8 cellular contexts compared by ENCODE assay signal in genomic region chr1:42817440-42817767, GRCh38. TPM values are rescaled to one million over a fixed set of nuclear protein-coding genes. Genes with fewer than 3 reads are reported as not detected.
DNase-seq lines count a peak whose midpoint lies in the region; ATAC-seq, FAIRE-seq and TF ChIP-seq lines count a peak whose summit lies in the region.

No MANE protein-coding gene starts in this region.

- peak overlapping the region; percentile 44 for H3K27ac Mint-ChIP-seq in activated T-cell treated with anti-CD3 and anti-CD28 coated beads, Interleukin-2, amount 50 U/mL, for 72 hours
- no peak overlapping the region for H3K27ac Mint-ChIP-seq in activated naive CD8-positive, alpha-beta T cell

- intact Hi-C loops in HepG2 (cut with micrococcal nuclease; ENCODE audit: unreplicated experiment), result loop anchor here (5.0 kb wide), 1 partner anchor 50 kb away; the partner anchor contains the start of genes C1orf50 and P3H1
- intact Hi-C loops in tibial artery (cut with DNase I; ENCODE audit: low total_unique reads), result loop anchor here (2.0 to 5.0 kb wide), 2 partner anchors 50 to 135 kb away; partner anchors contain the start of genes C1orf50, P3H1 and YBX1

- TF ChIP-seq EP300 in HepG2 (IDR thresholded peaks at IDR 0.05; ENCODE audit: low read depth in 2 of 2, low read length in 2 of 2), result no peak
- TF ChIP-seq EP300 in HepG2 (CRISPR knock-in tag; IDR thresholded peaks at IDR 0.05; ENCODE audit: borderline replicate concordance), result no peak

- H3K27ac ChIP-seq in HepG2 (ENCODE audit: extremely low read length, insufficient read depth, low read length) (peak overlapping the region; percentile 100), tibial artery (peak overlapping the region; percentile 87 to 91)

- peak overlapping the region; percentile 73 for H3K4me2 ChIP-seq in HepG2 (ENCODE audit: low read depth, low read length)

- H3K9me3 Mint-ChIP-seq in activated T-cell treated with anti-CD3 and anti-CD28 coated beads, Interleukin-2, amount 50 U/mL, for 72 hours, result no peaks in the 10 kb centered on the region
- H3K9me3 Mint-ChIP-seq in activated naive CD8-positive, alpha-beta T cell (ENCODE audit: low read depth), result no peaks in the 10 kb centered on the region

- ATAC-seq in activated T-cell treated with anti-CD3 and anti-CD28 coated beads, Interleukin-2, amount 50 U/mL, for 72 hours (replicated peaks in 1 of 2), result no peak
- ATAC-seq in HepG2 (no peak; the same call in 2 of the 3 replicates), HG03521 (IDR thresholded peaks at IDR 0.05; ENCODE audit: unreplicated experiment) (no peak)

- peak overlapping the region; percentile 83 to 92 for H3K4me3 Mint-ChIP-seq in activated T-cell treated with anti-CD3 and anti-CD28 coated beads, Interleukin-2, amount 50 U/mL, for 72 hours
- peak overlapping the region; percentile 82 for H3K4me3 Mint-ChIP-seq in activated naive CD8-positive, alpha-beta T cell

- no peaks in the 10 kb centered on the region for H3K9me3 ChIP-seq in HepG2 (ENCODE audit: low read length)
- no peaks in the 10 kb centered on the region for H3K9me3 ChIP-seq in tibial artery

- H3K36me3 ChIP-seq in HepG2 (replicated peaks in 1 of 2; ENCODE audit: control insufficient read depth in 1 of 2, insufficient read depth in 2 of 2, low read length in 2 of 2) (peaks cover 0 to 1% of the 10 kb centered on the region in 2 experiments; a peak in 1 of 5 replicates), tibial artery (no peaks in the 10 kb centered on the region)

- H3K27me3 ChIP-seq in HepG2 (ENCODE audit: control insufficient read depth in 1 of 2, insufficient read depth in 2 of 2, low read length in 2 of 2) (no peaks in the 10 kb centered on the region; a peak in 1 of 5 replicates), tibial artery (no peaks in the 10 kb centered on the region)

- H3K36me3 Mint-ChIP-seq in activated T-cell treated with anti-CD3 and anti-CD28 coated beads, Interleukin-2, amount 50 U/mL, for 72 hours (ENCODE audit: insufficient read depth in 2 of 2), result peaks cover 1 to 2% of the 10 kb centered on the region in 2 donors
- peaks cover 6% of the 10 kb centered on the region for H3K36me3 Mint-ChIP-seq in activated naive CD8-positive, alpha-beta T cell

- DNase-seq in activated T-cell treated with anti-CD3 and anti-CD28 coated beads, Interleukin-2, amount 50 U/mL, for 72 hours, result no peak
- DNase-seq in activated T-cell treated with anti-CD3 and anti-CD28 coated beads for 4 hours (no peak), HepG2 (ENCODE audit: low spot score) (peak; percentile 6), tibial artery (no peak), COR-L47 (lab: John Stamatoyannopoulos, UW) (no peak)
- no peak for DNase-seq in stimulated activated CD4-positive, alpha-beta T cell treated with anti-CD3 and anti-CD28 coated beads, Interleukin-4, amount 100 ng/mL, for 1 hour

- BruUV-seq in HepG2 (replicated peaks; lab: Mats Ljungman, UMichigan), result no TSS peak

- CTCF ChIA-PET in HepG2 (lab: Yijun Ruan, JAX; ENCODE audit: low intra/inter-chr PET ratio, low total read pairs), result no interaction called here

- H3K4me1 Mint-ChIP-seq in activated T-cell treated with anti-CD3 and anti-CD28 coated beads, Interleukin-2, amount 50 U/mL, for 72 hours (ENCODE audit: low read depth), result peaks cover 23% of the 10 kb centered on the region
- H3K4me1 Mint-ChIP-seq in activated naive CD8-positive, alpha-beta T cell (ENCODE audit: low read depth), result peaks cover 28% of the 10 kb centered on the region

- FAIRE-seq in HepG2 (lab: Jason Lieb, UNC), result no peak

- peak overlapping the region; percentile 93 for H3K9ac ChIP-seq in HepG2 (ENCODE audit: insufficient read depth, low read depth, low read length)

- WGBS in HepG2 (ENCODE audit: low lambda C conversion rate), result 5% methylated on average over 11 of the region's 13 CpGs

- TF ChIP-seq POLR2A in HepG2 (IDR thresholded peaks at IDR 0.05; ENCODE audit: insufficient read depth in 1 of 2, low read depth in 2 of 2, low read length in 2 of 2), result no peak

- H2AFZ ChIP-seq in HepG2 (ENCODE audit: low read length), result peak overlapping the region; percentile 94

- H3K4me1 ChIP-seq in HepG2 (ENCODE audit: insufficient read depth, low read length) (peaks cover 38% of the 10 kb centered on the region), tibial artery (peaks cover 0 to 23% (median 13%) of the 10 kb centered on the region in 4 donors)

- TF ChIP-seq CTCF in HepG2 (CRISPR knock-in tag; IDR thresholded peaks at IDR 0.05) (no peak), tibial artery (IDR thresholded peaks at IDR 0.05) (no peak)

- TF ChIP-seq RAD21 in HepG2 (CRISPR knock-in tag; IDR thresholded peaks at IDR 0.05), result no peak

- no peaks in the 10 kb centered on the region for H4K20me1 ChIP-seq in HepG2 (ENCODE audit: insufficient read depth, low read length)

- H3K79me2 ChIP-seq in HepG2 (ENCODE audit: insufficient read depth, low read length), result peaks cover 7% of the 10 kb centered on the region

- H3K4me3 ChIP-seq in HepG2 (replicated peaks in 1 of 3; ENCODE audit: insufficient read depth in 1 of 3, low read depth in 2 of 3, low read length in 3 of 3) (peak overlapping the region; percentile 61 to 87 (median 84)), tibial artery (peak overlapping the region; percentile 62 to 66)

- in situ Hi-C loops in HepG2 (cut with HindIII; ENCODE audit: extremely low pct_ligation_motif_present, low pct_unique_long_range_greater_than_20kb), result no loop called here

- no peaks in the 10 kb centered on the region for H3K27me3 Mint-ChIP-seq in activated T-cell treated with anti-CD3 and anti-CD28 coated beads, Interleukin-2, amount 50 U/mL, for 72 hours (ENCODE audit: low read depth)
- no peaks in the 10 kb centered on the region for H3K27me3 Mint-ChIP-seq in activated naive CD8-positive, alpha-beta T cell

- POLR2A ChIA-PET in HepG2 (lab: Yijun Ruan, JAX), result interaction anchor here (0.7 to 3.1 kb wide), 3 partner anchors 9 to 51 kb away, joined by 3 to 37 read pairs (median 25); partner anchors contain the start of genes C1orf50, P3H1 and ZNF691

RNA-seq across cellular contexts. Expression of gene SVBP, which starts 0.2 kb away (rescaled TPM):
- total RNA-seq in activated T-cell treated with anti-CD3 and anti-CD28 coated beads, Interleukin-2, amount 50 U/mL, for 72 hours, result 10 to 100 TPM; 19.4 to 20.0 TPM
- 45.2 and 48.2 TPM in 2 replicates for total RNA-seq in HepG2 (2016; rRNA removed; fragmentation: Illumina TruSeq; extraction: Trizol)
- 182 and 196 TPM in 2 replicates for total RNA-seq in HepG2 (2016; cell fraction: cytosol; rRNA removed; fragmentation: Illumina TruSeq; extraction: Trizol; ENCODE audit: low read depth)
- total RNA-seq in HepG2 (2016; cell fraction: insoluble cytoplasmic fraction; rRNA removed; fragmentation: Illumina TruSeq; extraction: Trizol), result 45.7 and 49.4 TPM in 2 replicates
- total RNA-seq in HepG2 (2016; cell fraction: membrane; rRNA removed; fragmentation: Illumina TruSeq; extraction: Trizol), result 127 and 132 TPM in 2 replicates
- 14.9 and 18.9 TPM in 2 replicates for total RNA-seq in HepG2 (2016; cell fraction: nucleus; rRNA removed; fragmentation: Illumina TruSeq; extraction: Trizol)
- 22.5 and 28.8 TPM in 2 replicates for polyA plus RNA-seq in HepG2 (2011; rRNA removed)
- 13.4 and 24.1 TPM in 2 replicates for polyA plus RNA-seq in HepG2 (2011; cell fraction: cytosol; rRNA removed)
- polyA plus RNA-seq in HepG2 (2011; cell fraction: nucleus; rRNA removed), result 5.7 and 6.2 TPM in 2 replicates
- polyA plus RNA-seq in HepG2 (2012), result 34.3 and 43.7 TPM in 2 replicates
- polyA plus RNA-seq in HepG2 (2016; cell fraction: cytosol; fragmentation: Illumina TruSeq; extraction: Trizol; ENCODE audit: low read depth), result 234 and 253 TPM in 2 replicates
- polyA plus RNA-seq in HepG2 (2016; cell fraction: insoluble cytoplasmic fraction; fragmentation: Illumina TruSeq; extraction: Trizol; ENCODE audit: low read depth), result 43.8 and 48.4 TPM in 2 replicates
- 121 and 145 TPM in 2 replicates for polyA plus RNA-seq in HepG2 (2016; cell fraction: membrane; fragmentation: Illumina TruSeq; extraction: Trizol; ENCODE audit: low read depth)
- 27.4 and 30.9 TPM in 2 replicates for polyA plus RNA-seq in HepG2 (2016; cell fraction: nucleus; fragmentation: Illumina TruSeq; extraction: Trizol; ENCODE audit: insufficient read depth, low read depth)
- 1.9 and 2.1 TPM in 2 replicates for polyA minus RNA-seq in HepG2 (2011; rRNA and poly(A)+ RNA removed; ENCODE audit: low replicate concordance)
- 3.4 and 7.3 TPM in 2 replicates for polyA minus RNA-seq in HepG2 (2011; cell fraction: cytosol; rRNA and poly(A)+ RNA removed)
- polyA minus RNA-seq in HepG2 (2011; cell fraction: nucleus; rRNA and poly(A)+ RNA removed), result 10.8 and 11.4 TPM in 2 replicates

RNA-seq across cellular contexts. Expression of gene ERMAP, which starts 0.5 kb away (rescaled TPM):
- total RNA-seq in activated T-cell treated with anti-CD3 and anti-CD28 coated beads, Interleukin-2, amount 50 U/mL, for 72 hours, result 10 to 100 TPM in 1 of 2 donors, 1 to 10 TPM in 1; 8.4 to 10.0 TPM
- 2.6 and 4.4 TPM in 2 replicates for total RNA-seq in HepG2 (2016; rRNA removed; fragmentation: Illumina TruSeq; extraction: Trizol)
- total RNA-seq in HepG2 (2016; cell fraction: cytosol; rRNA removed; fragmentation: Illumina TruSeq; extraction: Trizol; ENCODE audit: low read depth), result 2.1 and 2.2 TPM in 2 replicates
- total RNA-seq in HepG2 (2016; cell fraction: insoluble cytoplasmic fraction; rRNA removed; fragmentation: Illumina TruSeq; extraction: Trizol), result 2.2 and 4.0 TPM in 2 replicates
- 2.5 and 3.6 TPM in 2 replicates for total RNA-seq in HepG2 (2016; cell fraction: membrane; rRNA removed; fragmentation: Illumina TruSeq; extraction: Trizol)
- 3.9 and 4.6 TPM in 2 replicates for total RNA-seq in HepG2 (2016; cell fraction: nucleus; rRNA removed; fragmentation: Illumina TruSeq; extraction: Trizol)
- 2.2 and 2.4 TPM in 2 replicates for polyA plus RNA-seq in HepG2 (2011; rRNA removed)
- 1.8 and 1.9 TPM in 2 replicates for polyA plus RNA-seq in HepG2 (2011; cell fraction: cytosol; rRNA removed)
- 3.2 and 4.1 TPM in 2 replicates for polyA plus RNA-seq in HepG2 (2011; cell fraction: nucleus; rRNA removed)
- 1.9 and 2.7 TPM in 2 replicates for polyA plus RNA-seq in HepG2 (2012)
- 1.0 and 1.5 TPM in 2 replicates for polyA plus RNA-seq in HepG2 (2016; cell fraction: cytosol; fragmentation: Illumina TruSeq; extraction: Trizol; ENCODE audit: low read depth)
- polyA plus RNA-seq in HepG2 (2016; cell fraction: insoluble cytoplasmic fraction; fragmentation: Illumina TruSeq; extraction: Trizol; ENCODE audit: low read depth), result 1.4 and 1.8 TPM in 2 replicates
- polyA plus RNA-seq in HepG2 (2016; cell fraction: membrane; fragmentation: Illumina TruSeq; extraction: Trizol; ENCODE audit: low read depth), result 2.2 TPM in 2 replicates
- 5.5 and 6.9 TPM in 2 replicates for polyA plus RNA-seq in HepG2 (2016; cell fraction: nucleus; fragmentation: Illumina TruSeq; extraction: Trizol; ENCODE audit: insufficient read depth, low read depth)
- polyA minus RNA-seq in HepG2 (2011; rRNA and poly(A)+ RNA removed; ENCODE audit: low replicate concordance), result 2.7 and 3.5 TPM in 2 replicates
- 1.4 and 2.6 TPM in 2 replicates for polyA minus RNA-seq in HepG2 (2011; cell fraction: cytosol; rRNA and poly(A)+ RNA removed)
- 8.1 and 9.9 TPM in 2 replicates for polyA minus RNA-seq in HepG2 (2011; cell fraction: nucleus; rRNA and poly(A)+ RNA removed)

RNA-seq across cellular contexts. Expression of gene ZNF691, which starts 29.0 kb away (rescaled TPM):
- 10 to 100 TPM in 1 of 2 donors, 1 to 10 TPM in 1; 9.8 to 11.1 TPM for total RNA-seq in activated T-cell treated with anti-CD3 and anti-CD28 coated beads, Interleukin-2, amount 50 U/mL, for 72 hours
- 7.8 and 8.2 TPM in 2 replicates for total RNA-seq in HepG2 (2016; rRNA removed; fragmentation: Illumina TruSeq; extraction: Trizol)
- total RNA-seq in HepG2 (2016; cell fraction: cytosol; rRNA removed; fragmentation: Illumina TruSeq; extraction: Trizol; ENCODE audit: low read depth), result 4.9 and 5.6 TPM in 2 replicates
- 7.7 and 8.3 TPM in 2 replicates for total RNA-seq in HepG2 (2016; cell fraction: insoluble cytoplasmic fraction; rRNA removed; fragmentation: Illumina TruSeq; extraction: Trizol)
- total RNA-seq in HepG2 (2016; cell fraction: membrane; rRNA removed; fragmentation: Illumina TruSeq; extraction: Trizol), result 8.0 and 8.4 TPM in 2 replicates
- total RNA-seq in HepG2 (2016; cell fraction: nucleus; rRNA removed; fragmentation: Illumina TruSeq; extraction: Trizol), result 5.0 and 5.6 TPM in 2 replicates
- polyA plus RNA-seq in HepG2 (2011; rRNA removed), result 6.0 and 7.6 TPM in 2 replicates
- polyA plus RNA-seq in HepG2 (2011; cell fraction: cytosol; rRNA removed), result 4.3 TPM in 2 replicates
- polyA plus RNA-seq in HepG2 (2011; cell fraction: nucleus; rRNA removed), result 15.5 and 19.3 TPM in 2 replicates
- polyA plus RNA-seq in HepG2 (2012), result 7.2 and 8.1 TPM in 2 replicates
- polyA plus RNA-seq in HepG2 (2016; cell fraction: cytosol; fragmentation: Illumina TruSeq; extraction: Trizol; ENCODE audit: low read depth), result 2.2 and 2.3 TPM in 2 replicates
- polyA plus RNA-seq in HepG2 (2016; cell fraction: insoluble cytoplasmic fraction; fragmentation: Illumina TruSeq; extraction: Trizol; ENCODE audit: low read depth), result 7.5 and 8.9 TPM in 2 replicates
- 3.7 and 4.1 TPM in 2 replicates for polyA plus RNA-seq in HepG2 (2016; cell fraction: membrane; fragmentation: Illumina TruSeq; extraction: Trizol; ENCODE audit: low read depth)
- 14.1 and 16.5 TPM in 2 replicates for polyA plus RNA-seq in HepG2 (2016; cell fraction: nucleus; fragmentation: Illumina TruSeq; extraction: Trizol; ENCODE audit: insufficient read depth, low read depth)
- 3.2 and 8.9 TPM in 2 replicates for polyA minus RNA-seq in HepG2 (2011; rRNA and poly(A)+ RNA removed; ENCODE audit: low replicate concordance)
- polyA minus RNA-seq in HepG2 (2011; cell fraction: cytosol; rRNA and poly(A)+ RNA removed), result 2.8 and 3.0 TPM in 2 replicates
- polyA minus RNA-seq in HepG2 (2011; cell fraction: nucleus; rRNA and poly(A)+ RNA removed), result 5.7 and 5.8 TPM in 2 replicates

RNA-seq across cellular contexts. Expression of gene TMEM269, which starts 32.6 kb away (rescaled TPM):
- total RNA-seq in activated T-cell treated with anti-CD3 and anti-CD28 coated beads, Interleukin-2, amount 50 U/mL, for 72 hours, result 1 to 10 TPM in 1 of 2 donors, under 1 TPM in 1; 0.81 to 1.9 TPM
- 0.15 and 0.24 TPM in 2 replicates for total RNA-seq in HepG2 (2016; rRNA removed; fragmentation: Illumina TruSeq; extraction: Trizol)
- total RNA-seq in HepG2 (2016; cell fraction: cytosol; rRNA removed; fragmentation: Illumina TruSeq; extraction: Trizol; ENCODE audit: low read depth), result not detected in 2 replicates
- total RNA-seq in HepG2 (2016; cell fraction: insoluble cytoplasmic fraction; rRNA removed; fragmentation: Illumina TruSeq; extraction: Trizol), result 0.11 TPM in 1 of 2 replicates, not detected in the other
- total RNA-seq in HepG2 (2016; cell fraction: membrane; rRNA removed; fragmentation: Illumina TruSeq; extraction: Trizol), result 0.06 TPM in 1 of 2 replicates, not detected in the other
- total RNA-seq in HepG2 (2016; cell fraction: nucleus; rRNA removed; fragmentation: Illumina TruSeq; extraction: Trizol), result 0.28 TPM in 1 of 2 replicates, not detected in the other
- 0.14 and 0.21 TPM in 2 replicates for polyA plus RNA-seq in HepG2 (2011; rRNA removed)
- polyA plus RNA-seq in HepG2 (2011; cell fraction: cytosol; rRNA removed), result 0.04 and 0.05 TPM in 2 replicates
- 0.24 and 0.28 TPM in 2 replicates for polyA plus RNA-seq in HepG2 (2011; cell fraction: nucleus; rRNA removed)
- 0.32 and 0.42 TPM in 2 replicates for polyA plus RNA-seq in HepG2 (2012)
- 0.03 TPM in 1 of 2 replicates, not detected in the other for polyA plus RNA-seq in HepG2 (2016; cell fraction: cytosol; fragmentation: Illumina TruSeq; extraction: Trizol; ENCODE audit: low read depth)
- 0.09 and 0.15 TPM in 2 replicates for polyA plus RNA-seq in HepG2 (2016; cell fraction: insoluble cytoplasmic fraction; fragmentation: Illumina TruSeq; extraction: Trizol; ENCODE audit: low read depth)
- polyA plus RNA-seq in HepG2 (2016; cell fraction: membrane; fragmentation: Illumina TruSeq; extraction: Trizol; ENCODE audit: low read depth), result 0.07 TPM in 1 of 2 replicates, not detected in the other
- polyA plus RNA-seq in HepG2 (2016; cell fraction: nucleus; fragmentation: Illumina TruSeq; extraction: Trizol; ENCODE audit: insufficient read depth, low read depth), result 0.53 and 0.57 TPM in 2 replicates
- polyA minus RNA-seq in HepG2 (2011; rRNA and poly(A)+ RNA removed; ENCODE audit: low replicate concordance), result 0.80 and 1.0 TPM in 2 replicates
- not detected in 2 replicates for polyA minus RNA-seq in HepG2 (2011; cell fraction: cytosol; rRNA and poly(A)+ RNA removed)
- 0.37 and 0.39 TPM in 2 replicates for polyA minus RNA-seq in HepG2 (2011; cell fraction: nucleus; rRNA and poly(A)+ RNA removed)

RNA-seq across cellular contexts. Expression of gene C1orf50, which starts 50.4 kb away (rescaled TPM):
- 10 to 100 TPM; 11.7 to 12.2 TPM for total RNA-seq in activated T-cell treated with anti-CD3 and anti-CD28 coated beads, Interleukin-2, amount 50 U/mL, for 72 hours
- 4.8 and 5.3 TPM in 2 replicates for total RNA-seq in HepG2 (2016; rRNA removed; fragmentation: Illumina TruSeq; extraction: Trizol)
- 10.8 and 12.2 TPM in 2 replicates for total RNA-seq in HepG2 (2016; cell fraction: cytosol; rRNA removed; fragmentation: Illumina TruSeq; extraction: Trizol; ENCODE audit: low read depth)
- total RNA-seq in HepG2 (2016; cell fraction: insoluble cytoplasmic fraction; rRNA removed; fragmentation: Illumina TruSeq; extraction: Trizol), result 2.9 and 3.7 TPM in 2 replicates
- total RNA-seq in HepG2 (2016; cell fraction: membrane; rRNA removed; fragmentation: Illumina TruSeq; extraction: Trizol), result 3.9 and 5.2 TPM in 2 replicates
- total RNA-seq in HepG2 (2016; cell fraction: nucleus; rRNA removed; fragmentation: Illumina TruSeq; extraction: Trizol), result 2.9 and 5.1 TPM in 2 replicates
- 4.3 and 5.5 TPM in 2 replicates for polyA plus RNA-seq in HepG2 (2011; rRNA removed)
- 3.5 and 5.8 TPM in 2 replicates for polyA plus RNA-seq in HepG2 (2011; cell fraction: cytosol; rRNA removed)
- polyA plus RNA-seq in HepG2 (2011; cell fraction: nucleus; rRNA removed), result 1.6 and 3.2 TPM in 2 replicates
- polyA plus RNA-seq in HepG2 (2012), result 2.2 and 6.4 TPM in 2 replicates
- polyA plus RNA-seq in HepG2 (2016; cell fraction: cytosol; fragmentation: Illumina TruSeq; extraction: Trizol; ENCODE audit: low read depth), result 5.6 and 5.8 TPM in 2 replicates
- polyA plus RNA-seq in HepG2 (2016; cell fraction: insoluble cytoplasmic fraction; fragmentation: Illumina TruSeq; extraction: Trizol; ENCODE audit: low read depth), result 6.1 and 6.6 TPM in 2 replicates
- 5.2 and 6.0 TPM in 2 replicates for polyA plus RNA-seq in HepG2 (2016; cell fraction: membrane; fragmentation: Illumina TruSeq; extraction: Trizol; ENCODE audit: low read depth)
- polyA plus RNA-seq in HepG2 (2016; cell fraction: nucleus; fragmentation: Illumina TruSeq; extraction: Trizol; ENCODE audit: insufficient read depth, low read depth), result 5.7 and 7.0 TPM in 2 replicates
- polyA minus RNA-seq in HepG2 (2011; rRNA and poly(A)+ RNA removed; ENCODE audit: low replicate concordance), result 1.6 and 1.8 TPM in 2 replicates
- polyA minus RNA-seq in HepG2 (2011; cell fraction: cytosol; rRNA and poly(A)+ RNA removed), result 1.3 and 2.1 TPM in 2 replicates
- polyA minus RNA-seq in HepG2 (2011; cell fraction: nucleus; rRNA and poly(A)+ RNA removed), result 8.0 and 9.6 TPM in 2 replicates
